9 cellular contexts compared by ENCODE assay signal in the genomic region with DNA sequence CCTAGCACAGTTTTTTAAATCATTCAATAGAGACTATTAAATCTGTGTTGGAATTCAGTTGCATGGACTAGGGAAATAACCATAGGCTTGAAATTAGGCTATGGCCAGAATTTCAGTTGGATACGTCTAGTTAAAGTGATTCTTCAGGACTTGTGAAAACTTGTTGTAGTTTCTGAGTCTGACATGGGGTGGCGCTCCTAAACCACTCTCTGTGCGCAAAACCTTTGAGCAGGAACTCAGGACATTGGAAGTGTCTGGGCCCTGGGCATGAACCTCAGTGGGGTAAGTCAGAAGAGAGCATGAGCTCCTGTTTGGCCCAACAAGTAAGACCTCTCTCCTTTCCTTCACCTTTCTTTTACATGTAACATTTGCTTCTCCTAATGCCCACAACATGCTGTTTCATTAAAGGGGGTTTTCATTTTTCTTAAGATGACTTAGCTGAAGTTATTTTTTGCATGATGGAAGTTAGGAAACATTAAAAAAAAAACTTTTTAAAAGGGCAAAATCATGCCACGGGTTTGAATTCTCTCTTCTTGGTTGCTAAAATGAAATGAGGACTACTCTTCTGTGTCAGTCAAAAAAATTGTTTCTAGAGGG. TPM values are rescaled to one million over a fixed set of nuclear protein-coding genes. Genes with fewer than 3 reads are reported as not detected.
DNase-seq lines count a peak whose midpoint lies in the region; ATAC-seq and TF ChIP-seq lines count a peak whose summit lies in the region.
"Had no signal": no experiment of that assay in that cellular context is flagged by ENCODE, and none has a peak within 500 bp of the region (broad histone marks: within the 10 kb centered on the region; RNA-seq: fewer than 3 reads in every experiment).

No MANE protein-coding gene starts in this region.

- TF ChIP-seq POLR2A in prostate gland (IDR thresholded peaks at IDR 0.05): no peak

- intact Hi-C loops in prostate gland (cut with DNase I): no loop called here

- H3K4me3 ChIP-seq in prostate gland: no peak overlapping the region

- H3K27me3 ChIP-seq in prostate gland (replicated peaks; ENCODE audit: insufficient read depth): no peaks in the 10 kb centered on the region

- peaks cover 4% of the 10 kb centered on the region for H3K4me1 ChIP-seq in prostate gland (replicated peaks)

- no peaks in the 10 kb centered on the region for H3K9me3 ChIP-seq in prostate gland

- ATAC-seq in activated CD4-positive, CD25-positive, alpha-beta regulatory T cell treated with anti-CD3 and anti-CD28 coated beads, Interleukin-2, amount 50 U/mL, for 24 hours: no peak

- TF ChIP-seq CTCF in GM10266 (IDR thresholded peaks at IDR 0.05; ENCODE audit: control insufficient read depth, insufficient read depth, low read depth, missing control alignments) (peak; percentile 62), prostate gland (IDR thresholded peaks at IDR 0.05) (peak in 3 of 4 experiments; percentile 62 to 74 (median 73))

- WGBS in prostate gland: 39% methylated on average over 4 of the region's 4 CpGs

- in situ Hi-C loops in ACHN (cut with HindIII; ENCODE audit: low pct_ligation_motif_present, low pct_unique_long_range_greater_than_20kb, low sequenced_read_pairs): no loop called here

- H3K27ac ChIP-seq in prostate gland: no peak overlapping the region

- DNase-seq in ACHN: peak; percentile 76
- DNase-seq in GM10266 (ENCODE audit: extremely low spot score): peak; percentile 10
- DNase-seq in NCI-H2029 (lab: John Stamatoyannopoulos, UW): peak; percentile 31
- DNase-seq in UCSD-AML1 (lab: John Stamatoyannopoulos, UW; ENCODE audit: unreplicated experiment): peak; percentile 42
- DNase-seq in glomerular endothelial cell (ENCODE audit: extremely low read depth, low read depth, low spot score): peak; percentile 74
- peak; percentile 44 for DNase-seq in prostate gland (ENCODE audit: low spot score)
- no peak for DNase-seq in HuH-7.5 (ENCODE audit: low spot score)

- H3K36me3 ChIP-seq in prostate gland: no peaks in the 10 kb centered on the region

RNA-seq across cellular contexts. Expression of gene CCDC190, which starts 17.1 kb away (rescaled TPM):
- total RNA-seq in glomerular endothelial cell (0.19 and 2.2 TPM in 2 replicates), prostate gland (under 1 TPM in 1 of 2 donors, not detected in 1; 0.14 TPM)
- total RNA-seq: mononuclear cell had no signal
